ENCODE assay signal across 8 cellular contexts in genomic region chr10:3712707-3713106, GRCh38.
"Had no signal": no experiment of that assay in that cellular context is flagged by ENCODE, and none has a peak within 500 bp of the region (broad histone marks: within the 10 kb centered on the region; RNA-seq: fewer than 3 reads in every experiment).

No MANE protein-coding gene starts in this region.

- H3K36me3 Mint-ChIP-seq: IgD-negative memory B cell had no signal

- H3K4me3 ChIP-seq: K562 had no signal

- H3K9ac ChIP-seq: KMS-11 had no signal

- H3K4me2 ChIP-seq: KMS-11 had no signal

- H3K4me3 Mint-ChIP-seq: IgD-negative memory B cell had no signal

- H3K4me1 Mint-ChIP-seq: IgD-negative memory B cell had no signal

- H3K27ac Mint-ChIP-seq: IgD-negative memory B cell had no signal

- ATAC-seq: HepG2, K562 had no signal

- H3K27ac ChIP-seq: HL-60, KMS-11 had no signal

- DNase-seq: IMR-90, KBM-7, KG1 had no signal
